Comparison of ENCODE assay signal across 1 cellular context in genomic region chr5:102018279-102018678, GRCh38.
TF ChIP-seq lines count a peak whose summit lies in the region.

No MANE protein-coding gene starts in this region.

TF ChIP-seq in WTC11, 78 proteins besides CTCF, POLR2A, EP300 and RAD21 (continued from another document):
- TF ChIP-seq ZNF317 (CRISPR knock-in tag; IDR thresholded peaks at IDR 0.05; ENCODE audit: borderline replicate concordance, low read depth) (no peak), MAX (CRISPR knock-in tag; IDR thresholded peaks at IDR 0.05) (no peak), ZNF281 (CRISPR knock-in tag; IDR thresholded peaks at IDR 0.05) (no peak), GABPB1 (CRISPR knock-in tag; IDR thresholded peaks at IDR 0.05) (no peak), ZNF423 (CRISPR knock-in tag; IDR thresholded peaks at IDR 0.05) (no peak)
